8 cellular contexts compared by ENCODE assay signal in the genomic region with DNA sequence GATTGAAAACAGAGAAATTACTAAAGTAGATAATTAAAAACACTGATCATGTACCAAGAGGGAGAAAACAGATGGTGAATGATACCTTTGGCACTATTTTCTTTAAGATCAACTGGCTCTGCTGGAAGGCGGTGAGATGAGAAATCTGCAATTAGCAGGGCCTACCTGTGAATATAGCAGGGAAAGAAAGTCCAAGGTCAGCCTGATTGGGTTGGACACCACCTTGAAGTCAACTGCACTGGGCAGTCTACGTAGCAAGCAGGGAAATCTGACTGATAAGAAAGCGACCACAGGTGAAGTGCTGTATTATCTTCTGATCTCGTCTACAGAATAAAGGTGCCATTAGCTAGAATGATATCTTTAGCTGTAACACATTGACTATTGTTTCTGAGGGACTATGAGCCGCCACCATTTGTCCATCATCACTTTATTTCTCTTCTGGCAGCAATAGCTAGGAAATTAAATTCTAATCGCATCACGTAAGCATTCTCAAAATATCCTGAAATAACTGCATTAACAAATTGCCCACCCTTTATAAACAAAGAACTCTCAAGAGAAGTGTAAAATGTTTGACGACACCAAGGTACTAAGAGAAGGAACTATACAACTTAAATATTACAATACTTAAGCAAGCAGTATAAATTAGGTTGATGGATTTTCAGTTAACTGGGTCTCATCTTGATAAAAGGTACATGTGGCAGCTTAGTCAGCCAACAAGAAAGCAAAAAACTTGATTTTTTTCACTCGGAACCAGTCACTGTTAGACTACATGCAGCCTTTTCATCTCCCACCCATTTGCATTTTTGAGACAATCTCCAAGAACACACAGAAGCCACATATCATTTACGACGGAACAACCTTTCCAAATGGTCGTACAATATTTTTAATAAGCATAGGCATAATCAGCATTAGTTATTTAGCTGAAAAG. TPM values are rescaled to one million over a fixed set of nuclear protein-coding genes. Genes with fewer than 3 reads are reported as not detected.
DNase-seq lines count a peak whose midpoint lies in the region; ATAC-seq, FAIRE-seq and TF ChIP-seq lines count a peak whose summit lies in the region.

No MANE protein-coding gene starts in this region.

- DNase-seq in heart right ventricle (no peak), Right ventricle myocardium inferior (ENCODE audit: missing footprints) (no peak), K562 (ENCODE audit: extremely low read depth in 1 of 4, low spot score in 3 of 4) (peak in 1 of 4 experiments; percentile 8), lung microvascular endothelial cell (ENCODE audit: low read depth in 2 of 2) (peak; percentile 16 to 81), uterus (no peak)
- DNase-seq in stimulated activated naive CD4-positive, alpha-beta T cell (lab: John Stamatoyannopoulos, UW) = no peak
- no peak for DNase-seq in effector memory CD4-positive, alpha-beta T cell

- TSS peak; percentile 61 for BruUV-seq in K562 (replicated peaks; lab: Mats Ljungman, UMichigan)

- H3K4me1 ChIP-seq in heart right ventricle (peaks cover 0 to 36% (median 24%) of the 10 kb centered on the region in 9 donors), K562 (replicated peaks in 1 of 2; ENCODE audit: control insufficient read depth in 2 of 2, insufficient read depth in 2 of 2, low read length in 2 of 2) (peaks cover 3 to 18% of the 10 kb centered on the region in 2 experiments; a peak in 4 of 5 replicates), uterus (no peaks in the 10 kb centered on the region)
- no peaks in the 10 kb centered on the region for H3K4me1 ChIP-seq in effector memory CD4-positive, alpha-beta T cell (ENCODE audit: control insufficient read depth, insufficient read depth, low read length, poor library complexity, severe bottlenecking)

- H3K36me3 ChIP-seq in heart right ventricle (peaks cover 0 to 5% (median 0%) of the 10 kb centered on the region in 9 donors), K562 (ENCODE audit: control insufficient read depth, insufficient read depth, low read length) (peaks cover 4% of the 10 kb centered on the region; the same call in 1 of the 3 replicates), uterus (no peaks in the 10 kb centered on the region)
- H3K36me3 ChIP-seq in effector memory CD4-positive, alpha-beta T cell (ENCODE audit: control insufficient read depth, insufficient read depth, low read length) = no peaks in the 10 kb centered on the region

- in situ Hi-C loops in K562 (cut with MboI) = no loop called here

- H4K20me1 ChIP-seq in K562 (replicated peaks; ENCODE audit: control insufficient read depth, insufficient read depth, low read length) = no peaks in the 10 kb centered on the region; the same call in 1 of the 2 replicates

- H3K4me2 ChIP-seq in K562 (ENCODE audit: insufficient read depth, low read length) = peak overlapping the region; percentile 79

- CTCF ChIA-PET in K562 (lab: Yijun Ruan, JAX; ENCODE audit: low intra/inter-chr PET ratio) = no interaction called here

- POLR2A ChIA-PET in K562 (lab: Yijun Ruan, JAX) = no interaction called here

- WGBS in heart right ventricle, 2 donors = 43 to 50% methylated on average over 12 of the region's 12 CpGs
- WGBS in K562 (ENCODE audit: insufficient coverage, low coverage, missing lambda C conversion rate) = 30% methylated on average over 12 of the region's 12 CpGs

- H3K4me3 ChIP-seq in heart right ventricle (peak overlapping the region; percentile 66 to 95 (median 92)), K562 (peak overlapping the region; percentile 85), uterus (peak overlapping the region; percentile 67 to 98)
- H3K4me3 ChIP-seq in effector memory CD4-positive, alpha-beta T cell (ENCODE audit: insufficient read depth, low read depth, low read length, poor library complexity, severe bottlenecking) = no peak overlapping the region

- H3K27me3 ChIP-seq in heart right ventricle (no peaks in the 10 kb centered on the region), K562 (ENCODE audit: control insufficient read depth in 2 of 2, insufficient read depth in 2 of 2, low read length in 2 of 2) (no peaks in the 10 kb centered on the region), uterus (no peaks in the 10 kb centered on the region)
- no peaks in the 10 kb centered on the region for H3K27me3 ChIP-seq in effector memory CD4-positive, alpha-beta T cell (replicated peaks; ENCODE audit: control insufficient read depth, insufficient read depth, low read length, poor library complexity, severe bottlenecking)

- peak overlapping the region in 1 of 2 experiments; percentile 87; a peak in 2 of 4 replicates for H3K9ac ChIP-seq in K562 (ENCODE audit: insufficient read depth in 1 of 2, low read depth in 2 of 2, low read length in 2 of 2)

- no peak for TF ChIP-seq RAD21 in K562 (CRISPR knock-in tag; conservative IDR thresholded peaks at IDR 0.05 in 1 of 2, IDR thresholded peaks at IDR 0.05 in 1 of 2)

- peak overlapping the region; percentile 88 for H2AFZ ChIP-seq in K562 (ENCODE audit: low read depth, low read length)

- TF ChIP-seq CTCF in heart right ventricle (IDR thresholded peaks at IDR 0.05) (no peak), K562 (IDR thresholded peaks at IDR 0.05 in 2 of 3, conservative IDR thresholded peaks at IDR 0.05 in 1 of 3; ENCODE audit: insufficient read depth in 2 of 3, low read depth in 1 of 3, low read length in 3 of 3) (no peak), uterus (IDR thresholded peaks at IDR 0.05) (no peak)

- intact Hi-C loops in heart right ventricle (cut with DNase I) (loop anchor here in 6 of 10 donors (5.0 to 10.0 kb wide), 6 partner anchors 50 to 255 kb away; a partner anchor contains a TSS), Right ventricle myocardium inferior (cut with DNase I) (loop anchor here (5.0 kb wide), 4 partner anchors 45 to 250 kb away; a partner anchor contains a TSS), K562 (cut with micrococcal nuclease) (loop anchor here (5.0 kb wide), 1 partner anchor 250 kb away; a partner anchor contains a TSS), uterus (cut with DNase I; ENCODE audit: low total_unique reads) (no loop called here)

- peaks cover 35% of the 10 kb centered on the region for H3K79me2 ChIP-seq in K562 (ENCODE audit: control insufficient read depth, insufficient read depth, low read length)

- no peaks in the 10 kb centered on the region for H3K9me1 ChIP-seq in K562 (ENCODE audit: control insufficient read depth, insufficient read depth, low read length)

- FAIRE-seq in K562 (lab: Jason Lieb, UNC) = peak; percentile 67

- no peak for TF ChIP-seq POLR2A in K562 (conservative IDR thresholded peaks at IDR 0.05)
- TF ChIP-seq POLR2A in uterus (IDR thresholded peaks at IDR 0.05) = no peak

- no peak for TF ChIP-seq EP300 in K562 (IDR thresholded peaks at IDR 0.05; ENCODE audit: low read length)

- ATAC-seq in heart right ventricle (no peak), Right ventricle myocardium inferior (no peak), K562 (no peak), GM19324 (IDR thresholded peaks at IDR 0.05; ENCODE audit: low FRiP score, unreplicated experiment) (no peak)

- H3K27ac ChIP-seq in heart right ventricle (peak overlapping the region in 9 of 10 donors; percentile 92 to 99 (median 96)), K562 (ENCODE audit: extremely low read depth, low read depth, low read length) (peak overlapping the region; percentile 85; the same call in 2 of the 3 replicates), uterus (peak overlapping the region; percentile 97 to 99)
- H3K27ac ChIP-seq in effector memory CD4-positive, alpha-beta T cell (ENCODE audit: insufficient read depth, low read length, poor library complexity, severe bottlenecking) = no peak overlapping the region

- H3K9me3 ChIP-seq in heart right ventricle (no peaks in the 10 kb centered on the region), K562 (replicated peaks; ENCODE audit: control insufficient read depth, insufficient read depth, low read depth, low read length) (no peaks in the 10 kb centered on the region), uterus (no peaks in the 10 kb centered on the region)
- no peaks in the 10 kb centered on the region for H3K9me3 ChIP-seq in effector memory CD4-positive, alpha-beta T cell (ENCODE audit: control insufficient read depth, low read length)

TF ChIP-seq in K562, 482 proteins besides CTCF, POLR2A, EP300 and RAD21:
- TF ChIP-seq SOX6 (IDR thresholded peaks at IDR 0.05) = 0 out of 2 replicates have a peak, but pooled peaks have one; percentile 15
- no peak for TF ChIP-seq DNMT1 (IDR thresholded peaks at IDR 0.05)
TF ChIP-seq in K562: peak in this region for 1.

RNA-seq across cellular contexts. Expression of a gene that starts 1.3 kb away (rescaled TPM):
- total RNA-seq in heart right ventricle = 10 to 100 TPM in 3 of 10 donors, 1 to 10 TPM in 7; 6.8 to 11.5 (median 8.9) TPM
- polyA plus RNA-seq in heart right ventricle = 1 to 10 TPM; 3.5 to 4.9 TPM
- 9.7 TPM for total RNA-seq in Right ventricle myocardium inferior
- 13.0 and 37.1 TPM in 2 replicates for total RNA-seq in K562 (2011; cell fraction: chromatin; rRNA removed; ENCODE audit: low replicate concordance)
- 5.2 and 10.1 TPM in 2 replicates for total RNA-seq in K562 (2011; cell fraction: nucleolus; rRNA removed)
- 16.2 and 17.3 TPM in 2 replicates for total RNA-seq in K562 (2011; cell fraction: nucleoplasm; rRNA removed)
- 13.0 and 15.2 TPM in 2 replicates for total RNA-seq in K562 (2014; rRNA removed)
- 20.0 and 24.2 TPM in 2 replicates for total RNA-seq in K562 (2014; rRNA removed; fragmentation: Illumina TruSeq; extraction: Trizol)
- 20.8 and 22.6 TPM in 2 replicates for total RNA-seq in K562 (2015; rRNA removed; fragmentation: Illumina TruSeq; extraction: Trizol)
- 21.6 and 22.1 TPM in 2 replicates for total RNA-seq in K562 (2021)
- 12.5 and 17.3 TPM in 2 replicates for polyA plus RNA-seq in K562 (2011; rRNA removed)
- polyA plus RNA-seq in K562 (2011; cell fraction: cytosol; rRNA removed) = 4.1 and 5.5 TPM in 2 replicates
- polyA plus RNA-seq in K562 (2011; cell fraction: nucleus; rRNA removed) = 6.9 and 9.1 TPM in 2 replicates
- polyA plus RNA-seq in K562 (2012) = 12.3 and 28.7 TPM in 2 replicates
- polyA plus RNA-seq in K562 (2014; fragmentation: Illumina TruSeq; extraction: Trizol) = 18.7 and 23.7 TPM in 2 replicates
- 10 to 100 TPM in 1 of 2 experiments, 1 to 10 TPM in 1; 7.2 to 12.2 TPM for polyA plus RNA-seq in K562 (2014; fragmentation: Nextera tagmentation; extraction: Ambion mirVana)
- 12.4 and 12.9 TPM in 2 replicates for polyA plus RNA-seq in K562 (2014; rRNA removed)
- 26.9 and 27.0 TPM in 2 replicates for polyA minus RNA-seq in K562 (2011; rRNA and poly(A)+ RNA removed)
- polyA minus RNA-seq in K562 (2011; cell fraction: cytosol; rRNA and poly(A)+ RNA removed) = 6.6 and 8.8 TPM in 2 replicates
- 9.3 and 16.9 TPM in 2 replicates for polyA minus RNA-seq in K562 (2011; cell fraction: nucleus; rRNA and poly(A)+ RNA removed)
- 25.3 and 26.4 TPM in 2 replicates for total RNA-seq in lung microvascular endothelial cell
- 10 to 100 TPM; 13.3 to 44.0 (median 35.6) TPM for total RNA-seq in uterus

Comparison
In these comparisons a context has a peak if more than half of its experiments do, and no peak if none do; other contexts are left out.
1. DNase-seq: peak in lung microvascular endothelial cell (2 of 2); none in heart right ventricle (0 of 2), Right ventricle myocardium inferior (single experiment), uterus (0 of 2), stimulated activated naive CD4-positive, alpha-beta T cell (0 of 6) and effector memory CD4-positive, alpha-beta T cell (0 of 3).